10 cellular contexts compared by ENCODE assay signal in the genomic region with DNA sequence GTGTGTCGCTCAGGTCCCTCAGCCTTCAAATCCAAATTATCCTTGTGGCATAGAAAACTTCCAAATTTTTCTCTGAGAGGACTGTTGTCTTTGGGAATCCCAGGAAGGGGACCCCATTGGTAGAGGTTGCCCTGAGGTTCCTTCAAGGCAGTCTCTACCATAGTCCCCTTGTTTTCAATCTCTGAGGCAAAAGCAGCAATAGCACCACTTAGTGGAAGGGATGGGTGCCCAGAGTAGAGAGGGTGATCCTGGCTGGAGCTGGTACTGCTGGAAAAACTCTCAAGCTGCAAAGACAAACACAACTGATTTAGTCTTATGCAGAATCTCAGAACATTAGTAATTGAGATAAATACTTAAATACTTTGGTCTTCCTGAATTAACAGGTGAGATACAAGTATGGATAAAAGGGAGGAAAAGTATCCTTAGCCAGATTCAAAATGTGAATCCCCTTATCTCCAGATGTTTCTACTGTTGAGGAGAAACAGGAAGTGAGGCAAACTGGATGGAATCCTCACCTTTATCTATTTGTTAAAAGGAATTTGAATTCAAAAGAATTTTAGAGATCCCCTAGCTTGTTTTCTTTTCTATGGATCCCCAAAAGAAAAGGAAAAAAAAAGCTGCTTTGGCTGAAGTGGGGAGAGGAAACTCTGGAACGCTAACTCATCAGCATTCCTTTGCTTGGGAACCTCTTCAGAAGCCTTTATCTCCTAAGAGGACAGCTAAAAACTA. TPM values are rescaled to one million over a fixed set of nuclear protein-coding genes. Genes with fewer than 3 reads are reported as not detected.
DNase-seq lines count a peak whose midpoint lies in the region; ATAC-seq and TF ChIP-seq lines count a peak whose summit lies in the region.
"Had no signal": no experiment of that assay in that cellular context is flagged by ENCODE, and none has a peak within 500 bp of the region (broad histone marks: within the 10 kb centered on the region; RNA-seq: fewer than 3 reads in every experiment).

No MANE protein-coding gene starts in this region.

- no peaks in the 10 kb centered on the region for H3K9me3 ChIP-seq in mucosa of descending colon
- H3K9me3 ChIP-seq: thoracic aorta had no signal

- H3K27me3 Mint-ChIP-seq in chondrocyte (ENCODE audit: low read depth), result no peaks in the 10 kb centered on the region

- no peak overlapping the region for H3K27ac Mint-ChIP-seq in chondrocyte (ENCODE audit: unreplicated experiment)

- ATAC-seq in mucosa of descending colon (peak; percentile 68), GM21390 (IDR thresholded peaks at IDR 0.05; ENCODE audit: unreplicated experiment) (no peak), HG03520 (IDR thresholded peaks at IDR 0.05; ENCODE audit: unreplicated experiment) (no peak)

- peaks cover 37% of the 10 kb centered on the region for H3K36me3 Mint-ChIP-seq in chondrocyte (ENCODE audit: low read depth)

- peaks cover 10% of the 10 kb centered on the region for H3K4me1 Mint-ChIP-seq in chondrocyte (ENCODE audit: low read depth)

- TF ChIP-seq CTCF in chondrocyte (IDR thresholded peaks at IDR 0.05) (peak; percentile 47), mucosa of descending colon (IDR thresholded peaks at IDR 0.05) (peak; percentile 12)

- H3K36me3 ChIP-seq in mucosa of descending colon (ENCODE audit: low read depth), result peaks cover 6% of the 10 kb centered on the region

- DNase-seq in ELR (ENCODE audit: low read depth) (peak; percentile 18), KBM-7 (peak; percentile 32), chondrocyte (ENCODE audit: low spot score) (no peak), mucosa of descending colon (peak in 1 of 3 donors; percentile 47), HK-2 (ENCODE audit: unreplicated experiment) (no peak), inferior parietal cortex (ENCODE audit: extremely low spot score) (no peak)
- DNase-seq: posterior cingulate gyrus had no signal

- no peaks in the 10 kb centered on the region for H3K4me1 ChIP-seq in mucosa of descending colon (ENCODE audit: low read depth)

- H3K4me3 Mint-ChIP-seq in chondrocyte (ENCODE audit: unreplicated experiment), result no peak overlapping the region

- no peak overlapping the region for H3K4me3 ChIP-seq in mucosa of descending colon
- H3K4me3 ChIP-seq: thoracic aorta had no signal

- in situ Hi-C loops in KBM-7 (cut with MboI; ENCODE audit: low pct_unique_long_range_greater_than_20kb, low sequenced_read_pairs), result no loop called here

- intact Hi-C loops in mucosa of descending colon (cut with DNase I, micrococcal nuclease), result no loop called here

- H3K9me3 Mint-ChIP-seq in chondrocyte (ENCODE audit: low read depth), result no peaks in the 10 kb centered on the region

RNA-seq across cellular contexts. Expression of a gene that starts 13.4 kb away (rescaled TPM):
- total RNA-seq in chondrocyte (18.7 to 23.6 TPM (median 19.8 TPM) in 3 replicates), mucosa of descending colon (10 to 100 TPM; 12.4 to 24.3 (median 16.9) TPM)

RNA-seq across cellular contexts. Expression of a gene that starts 47.4 kb away (rescaled TPM):
- 0.47 to 0.94 TPM (median 0.72 TPM) in 3 replicates for total RNA-seq in chondrocyte
- 1 to 10 TPM in 2 of 3 donors, under 1 TPM in 1; 0.77 to 1.8 (median 1.3) TPM for total RNA-seq in mucosa of descending colon
- total RNA-seq: thoracic aorta had no signal

RNA-seq across cellular contexts. Expression of a gene that starts 58.0 kb away (rescaled TPM):
- total RNA-seq in chondrocyte (not detected in 3 replicates), mucosa of descending colon (under 1 TPM in 1 of 3 donors, not detected in 2; 0.32 TPM)
- total RNA-seq: thoracic aorta had no signal

Comparison
In these comparisons a context has a peak if more than half of its experiments do, and no peak if none do; other contexts are left out.
1. DNase-seq: peak in ELR (single experiment) and KBM-7 (single experiment); none in chondrocyte (single experiment), HK-2 (single experiment) and inferior parietal cortex (single experiment).